In the genomic region with DNA sequence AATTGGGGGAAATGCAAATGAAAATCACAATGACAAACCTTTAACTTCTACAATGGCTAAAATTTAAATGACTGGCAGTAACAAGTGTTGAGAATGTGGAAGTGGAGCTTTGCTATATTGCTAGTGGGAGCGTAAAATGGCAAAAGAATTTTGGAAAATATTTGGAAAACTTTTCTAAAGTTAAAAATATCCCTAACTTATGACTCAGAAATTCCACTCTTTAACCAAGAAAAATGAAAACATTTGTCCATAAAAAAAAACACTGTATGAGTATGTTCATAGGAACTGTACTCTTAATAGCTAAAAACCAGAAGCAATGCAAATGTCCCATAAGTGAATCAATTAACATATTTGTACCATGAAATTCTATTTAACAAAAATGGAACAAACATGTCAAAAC, we compare ENCODE assay signal across 21 cellular contexts. TPM values are rescaled to one million over a fixed set of nuclear protein-coding genes. Genes with fewer than 3 reads are reported as not detected.
DNase-seq lines count a peak whose midpoint lies in the region; ATAC-seq and TF ChIP-seq lines count a peak whose summit lies in the region.
"Had no signal": no experiment of that assay in that cellular context is flagged by ENCODE, and none has a peak within 500 bp of the region (broad histone marks: within the 10 kb centered on the region; RNA-seq: fewer than 3 reads in every experiment).

No MANE protein-coding gene starts in this region.

- no peak overlapping the region for H3K4me3 ChIP-seq in fibroblast of pulmonary artery (replicated peaks; ENCODE audit: low read depth, low read length)
- H3K4me3 ChIP-seq: body of pancreas, left lung, SJSA1, spleen, vagina had no signal

- H3K4me3 Mint-ChIP-seq in stimulated activated naive CD8-positive, alpha-beta T cell treated with anti-CD3 and anti-CD28 coated beads, Interleukin-15, Interleukin-2, amounts not matched to agents 100 ng/mL and 50 ng/mL, for 24 hours = no peak overlapping the region
- no peak overlapping the region for H3K4me3 Mint-ChIP-seq in activated naive CD8-positive, alpha-beta T cell treated with anti-CD3 and anti-CD28 coated beads for 36 hours
- H3K4me3 Mint-ChIP-seq in type B pancreatic cell = peak overlapping the region; percentile 65
- no peak overlapping the region for H3K4me3 Mint-ChIP-seq in stimulated activated naive B cell treated with anti-CD40 and anti-IgM and Interleukin-4, amounts not matched to agents 10 μg/mL and 1 μg/mL and 100 μg/mL, for 72 hours
- H3K4me3 Mint-ChIP-seq: activated CD4-positive, alpha-beta T cell treated with anti-CD3 and anti-CD28 coated beads, Interleukin-2, amount 10 ng/mL, durations not matched to agents 7 days and 5 days had no signal

- ATAC-seq in stimulated activated naive CD8-positive, alpha-beta T cell treated with anti-CD3 and anti-CD28 coated beads, Interleukin-15, Interleukin-2, amounts not matched to agents 100 U/mL and 50 U/mL, for 24 hours = no peak
- ATAC-seq in stimulated activated naive B cell treated with anti-CD40 and anti-IgM and Interleukin-4, amounts not matched to agents 10 μg/mL and 1 μg/mL and 100 μg/mL, for 72 hours (replicated peaks) = no peak
- ATAC-seq in GM21390 (IDR thresholded peaks at IDR 0.05; ENCODE audit: unreplicated experiment) = no peak
- ATAC-seq: body of pancreas, foreskin keratinocyte, left lung had no signal

- no peak for DNase-seq in stimulated activated naive CD8-positive, alpha-beta T cell treated with anti-CD3 and anti-CD28 coated beads, Interleukin-15, Interleukin-2, amounts not matched to agents 100 U/mL and 50 U/mL, for 24 hours
- DNase-seq in activated naive CD8-positive, alpha-beta T cell treated with anti-CD3 and anti-CD28 coated beads for 36 hours = no peak
- DNase-seq in fibroblast of pulmonary artery (ENCODE audit: low read depth) (peak; percentile 7), type B pancreatic cell (ENCODE audit: extremely low spot score, unreplicated experiment) (no peak), SK-N-DZ (ENCODE audit: low spot score) (no peak)
- no peak for DNase-seq in stimulated activated naive B cell treated with anti-CD40 and anti-IgM and Interleukin-4, amounts not matched to agents 10 μg/mL and 1 μg/mL and 100 μg/mL, for 72 hours
- DNase-seq: activated CD4-positive, alpha-beta T cell treated with anti-CD3 and anti-CD28 coated beads, Interleukin-2, amount 10 ng/mL, durations not matched to agents 7 days and 5 days; body of pancreas; left lung; NCI-H187 treated with DMSO at 0.1 percent for 48 hours; spleen; stimulated activated naive CD4-positive, alpha-beta T cell treated with Interleukin-2 at 50 U/mL for 16 hours had no signal

- peak overlapping the region; percentile 36 for H3K27ac Mint-ChIP-seq in stimulated activated naive CD8-positive, alpha-beta T cell treated with anti-CD3 and anti-CD28 coated beads, Interleukin-15, Interleukin-2, amounts not matched to agents 100 ng/mL and 50 ng/mL, for 24 hours
- peak overlapping the region; percentile 54 for H3K27ac Mint-ChIP-seq in activated naive CD8-positive, alpha-beta T cell treated with anti-CD3 and anti-CD28 coated beads for 36 hours
- no peak overlapping the region for H3K27ac Mint-ChIP-seq in type B pancreatic cell
- H3K27ac Mint-ChIP-seq in stimulated activated naive B cell treated with anti-CD40 and anti-IgM and Interleukin-4, amounts not matched to agents 10 μg/mL and 1 μg/mL and 100 μg/mL, for 72 hours = no peak overlapping the region
- H3K27ac Mint-ChIP-seq: activated CD4-positive, alpha-beta T cell treated with anti-CD3 and anti-CD28 coated beads, Interleukin-2, amount 10 ng/mL, durations not matched to agents 7 days and 5 days; activated T-helper 1 cell treated with anti-CD3 and anti-CD28 coated beads, Interleukin-12 subunit alpha, Interleukin-12 subunit beta, Interleukin-2, Interleukin-4 antibody, amounts not matched to agents 30 ng/mL and 10 ng/mL and 1 ng/mL, durations not matched to agents 14 hours and 24 hours and 36 hours had no signal

- no peaks in the 10 kb centered on the region for H3K9me3 Mint-ChIP-seq in stimulated activated naive CD8-positive, alpha-beta T cell treated with anti-CD3 and anti-CD28 coated beads, Interleukin-15, Interleukin-2, amounts not matched to agents 100 ng/mL and 50 ng/mL, for 24 hours
- no peaks in the 10 kb centered on the region for H3K9me3 Mint-ChIP-seq in activated naive CD8-positive, alpha-beta T cell treated with anti-CD3 and anti-CD28 coated beads for 36 hours
- no peaks in the 10 kb centered on the region for H3K9me3 Mint-ChIP-seq in type B pancreatic cell
- H3K9me3 Mint-ChIP-seq in stimulated activated naive B cell treated with anti-CD40 and anti-IgM and Interleukin-4, amounts not matched to agents 10 μg/mL and 1 μg/mL and 100 μg/mL, for 72 hours = no peaks in the 10 kb centered on the region
- H3K9me3 Mint-ChIP-seq: activated CD4-positive, alpha-beta T cell treated with anti-CD3 and anti-CD28 coated beads, Interleukin-2, amount 10 ng/mL, durations not matched to agents 7 days and 5 days; activated T-helper 1 cell treated with anti-CD3 and anti-CD28 coated beads, Interleukin-12 subunit alpha, Interleukin-12 subunit beta, Interleukin-2, Interleukin-4 antibody, amounts not matched to agents 30 ng/mL and 10 ng/mL and 1 ng/mL, durations not matched to agents 14 hours and 24 hours and 36 hours had no signal

- no peaks in the 10 kb centered on the region for H3K27me3 Mint-ChIP-seq in stimulated activated naive CD8-positive, alpha-beta T cell treated with anti-CD3 and anti-CD28 coated beads, Interleukin-15, Interleukin-2, amounts not matched to agents 100 ng/mL and 50 ng/mL, for 24 hours
- H3K27me3 Mint-ChIP-seq in activated naive CD8-positive, alpha-beta T cell treated with anti-CD3 and anti-CD28 coated beads for 36 hours = no peaks in the 10 kb centered on the region
- no peaks in the 10 kb centered on the region for H3K27me3 Mint-ChIP-seq in type B pancreatic cell
- no peaks in the 10 kb centered on the region for H3K27me3 Mint-ChIP-seq in stimulated activated naive B cell treated with anti-CD40 and anti-IgM and Interleukin-4, amounts not matched to agents 10 μg/mL and 1 μg/mL and 100 μg/mL, for 72 hours
- H3K27me3 Mint-ChIP-seq: activated CD4-positive, alpha-beta T cell treated with anti-CD3 and anti-CD28 coated beads, Interleukin-2, amount 10 ng/mL, durations not matched to agents 7 days and 5 days had no signal

- TF ChIP-seq CTCF in fibroblast of pulmonary artery (IDR thresholded peaks at IDR 0.05; ENCODE audit: low read length, missing control alignments) (no peak), type B pancreatic cell (conservative IDR thresholded peaks at IDR 0.05) (no peak)

- H3K4me1 Mint-ChIP-seq in stimulated activated naive CD8-positive, alpha-beta T cell treated with anti-CD3 and anti-CD28 coated beads, Interleukin-15, Interleukin-2, amounts not matched to agents 100 ng/mL and 50 ng/mL, for 24 hours (ENCODE audit: low read depth) = peaks cover 46% of the 10 kb centered on the region
- H3K4me1 Mint-ChIP-seq in activated naive CD8-positive, alpha-beta T cell treated with anti-CD3 and anti-CD28 coated beads for 36 hours = peaks cover 28% of the 10 kb centered on the region
- peaks cover 19% of the 10 kb centered on the region for H3K4me1 Mint-ChIP-seq in type B pancreatic cell (ENCODE audit: unreplicated experiment)
- H3K4me1 Mint-ChIP-seq in stimulated activated naive B cell treated with anti-CD40 and anti-IgM and Interleukin-4, amounts not matched to agents 10 μg/mL and 1 μg/mL and 100 μg/mL, for 72 hours = peaks cover 13 to 17% of the 10 kb centered on the region in 2 donors

- peaks cover 18% of the 10 kb centered on the region for H3K36me3 Mint-ChIP-seq in stimulated activated naive CD8-positive, alpha-beta T cell treated with anti-CD3 and anti-CD28 coated beads, Interleukin-15, Interleukin-2, amounts not matched to agents 100 ng/mL and 50 ng/mL, for 24 hours (ENCODE audit: low read depth)
- peaks cover 10% of the 10 kb centered on the region for H3K36me3 Mint-ChIP-seq in activated naive CD8-positive, alpha-beta T cell treated with anti-CD3 and anti-CD28 coated beads for 36 hours
- H3K36me3 Mint-ChIP-seq in type B pancreatic cell = peaks cover 6% of the 10 kb centered on the region
- H3K36me3 Mint-ChIP-seq in stimulated activated naive B cell treated with anti-CD40 and anti-IgM and Interleukin-4, amounts not matched to agents 10 μg/mL and 1 μg/mL and 100 μg/mL, for 72 hours = peaks cover 6 to 9% of the 10 kb centered on the region in 2 donors

RNA-seq across cellular contexts. Expression of gene TBCK, which starts 3.6 kb away (rescaled TPM):
- total RNA-seq in activated naive CD8-positive, alpha-beta T cell treated with anti-CD3 and anti-CD28 coated beads for 36 hours = 10 to 100 TPM; 21.2 to 21.5 TPM
- total RNA-seq in type B pancreatic cell (ENCODE audit: low replicate concordance) = 42.1 and 59.8 TPM in 2 replicates
- 13.8 and 17.3 TPM in 2 replicates for polyA plus RNA-seq in SK-N-DZ (2014; cell fraction: cytosol; rRNA removed)
- polyA plus RNA-seq in SK-N-DZ (2014; cell fraction: nucleus; rRNA removed) = 49.0 and 55.6 TPM in 2 replicates

RNA-seq across cellular contexts. Expression of gene AIMP1, which starts 4.0 kb away (rescaled TPM):
- total RNA-seq in activated naive CD8-positive, alpha-beta T cell treated with anti-CD3 and anti-CD28 coated beads for 36 hours = 10 to 100 TPM; 77.5 to 84.4 TPM
- 42.1 and 49.3 TPM in 2 replicates for total RNA-seq in type B pancreatic cell (ENCODE audit: low replicate concordance)
- 36.0 and 37.7 TPM in 2 replicates for polyA plus RNA-seq in SK-N-DZ (2014; cell fraction: cytosol; rRNA removed)
- 16.1 and 22.2 TPM in 2 replicates for polyA plus RNA-seq in SK-N-DZ (2014; cell fraction: nucleus; rRNA removed)

RNA-seq across cellular contexts. Expression of gene GIMD1, which starts 56.2 kb away (rescaled TPM):
- not detected for total RNA-seq in activated naive CD8-positive, alpha-beta T cell treated with anti-CD3 and anti-CD28 coated beads for 36 hours
- total RNA-seq in type B pancreatic cell (ENCODE audit: low replicate concordance) = not detected in 2 replicates
- polyA plus RNA-seq in SK-N-DZ (2014; cell fraction: cytosol; rRNA removed) = not detected in 2 replicates
- not detected in 2 replicates for polyA plus RNA-seq in SK-N-DZ (2014; cell fraction: nucleus; rRNA removed)
- total RNA-seq: activated CD4-positive, alpha-beta T cell treated with anti-CD3 and anti-CD28 coated beads, Interleukin-2, amount 10 ng/mL, durations not matched to agents 7 days and 5 days; activated T-helper 1 cell treated with anti-CD3 and anti-CD28 coated beads, Interleukin-12 subunit alpha, Interleukin-12 subunit beta, Interleukin-2, Interleukin-4 antibody, amounts not matched to agents 30 ng/mL and 10 ng/mL and 1 ng/mL, durations not matched to agents 14 hours and 24 hours and 36 hours; body of pancreas; foreskin keratinocyte; left lung; MCF 10A; NCI-H460; posterior vena cava; SJSA1; spleen; vagina had no signal
- polyA plus RNA-seq: foreskin keratinocyte, spleen had no signal

Comparison
In these comparisons a context has a peak if more than half of its experiments do, and no peak if none do; other contexts are left out.
1. H3K27ac Mint-ChIP-seq: peak in stimulated activated naive CD8-positive, alpha-beta T cell treated with anti-CD3 and anti-CD28 coated beads, Interleukin-15, Interleukin-2, amounts not matched to agents 100 ng/mL and 50 ng/mL, for 24 hours (single experiment) and activated naive CD8-positive, alpha-beta T cell treated with anti-CD3 and anti-CD28 coated beads for 36 hours (single experiment); none in type B pancreatic cell (single experiment) and stimulated activated naive B cell treated with anti-CD40 and anti-IgM and Interleukin-4, amounts not matched to agents 10 μg/mL and 1 μg/mL and 100 μg/mL, for 72 hours (single experiment).